In the genomic region with DNA sequence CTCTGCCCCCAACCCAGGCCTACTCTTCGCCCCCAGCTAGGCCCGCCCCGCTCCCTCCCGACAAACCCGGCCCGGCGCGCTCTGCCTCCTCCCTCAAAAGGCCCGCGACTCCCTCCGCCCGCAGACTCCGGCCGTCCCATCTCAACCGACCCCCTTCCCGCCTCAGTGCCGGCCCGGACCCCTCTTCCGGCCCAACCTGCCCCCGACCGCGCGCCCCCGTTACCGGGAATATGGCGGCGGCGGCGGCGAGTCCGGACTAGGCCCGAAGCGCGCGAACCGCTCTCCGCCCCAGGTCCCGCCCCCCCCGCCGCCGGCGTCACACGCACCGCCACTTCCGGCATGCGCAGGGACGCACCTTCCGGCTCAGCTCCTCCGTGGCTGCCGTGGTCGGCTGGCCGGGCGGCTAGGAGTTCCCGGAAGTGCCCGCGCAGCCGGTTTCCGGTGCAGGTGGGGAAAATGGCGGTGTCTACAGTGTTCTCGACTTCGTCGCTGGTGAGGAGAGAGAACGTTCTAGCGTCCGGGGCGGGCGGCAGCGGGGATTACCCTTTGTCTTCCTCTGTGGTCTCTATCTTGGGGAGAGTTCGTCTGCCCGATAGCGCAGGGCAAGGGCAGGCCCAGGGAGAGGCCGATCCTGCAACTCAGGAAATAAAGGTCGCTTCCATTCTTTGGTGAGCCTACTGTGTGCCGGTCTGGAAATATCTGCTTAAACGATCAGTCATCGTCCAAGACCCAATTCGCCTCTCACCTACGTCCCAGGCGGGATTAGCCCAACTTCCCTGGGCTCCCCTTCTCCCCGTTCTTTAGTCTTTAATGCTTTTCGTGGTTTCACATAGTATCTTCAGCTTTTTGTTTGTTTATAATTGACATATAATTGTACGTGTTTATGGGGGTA, we compare ENCODE assay signal across 8 cellular contexts. TPM values are rescaled to one million over a fixed set of nuclear protein-coding genes. Genes with fewer than 3 reads are reported as not detected.
A peak's percentile ranks its signal among the peaks of the same experiment; 100 is the strongest.
DNase-seq lines count a peak whose midpoint lies in the region; ATAC-seq and TF ChIP-seq lines count a peak whose summit lies in the region.

A gene with protein sequence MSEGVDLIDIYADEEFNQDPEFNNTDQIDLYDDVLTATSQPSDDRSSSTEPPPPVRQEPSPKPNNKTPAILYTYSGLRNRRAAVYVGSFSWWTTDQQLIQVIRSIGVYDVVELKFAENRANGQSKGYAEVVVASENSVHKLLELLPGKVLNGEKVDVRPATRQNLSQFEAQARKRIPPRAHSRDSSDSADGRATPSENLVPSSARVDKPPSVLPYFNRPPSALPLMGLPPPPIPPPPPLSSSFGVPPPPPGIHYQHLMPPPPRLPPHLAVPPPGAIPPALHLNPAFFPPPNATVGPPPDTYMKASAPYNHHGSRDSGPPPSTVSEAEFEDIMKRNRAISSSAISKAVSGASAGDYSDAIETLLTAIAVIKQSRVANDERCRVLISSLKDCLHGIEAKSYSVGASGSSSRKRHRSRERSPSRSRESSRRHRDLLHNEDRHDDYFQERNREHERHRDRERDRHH (minus strand): TSS at position 285 of the 892 bp plus-strand sequence. CDS start 740 bp downstream, outside the sequence.
A gene (plus strand): TSS at position 434 of the 892 bp plus-strand sequence. CDS start 23 bp downstream, at position 457.

- TF ChIP-seq POLR2A in esophagus squamous epithelium (IDR thresholded peaks at IDR 0.05), result peak in 2 of 4 donors; percentile 38 to 78

- H3K27ac ChIP-seq in esophagus squamous epithelium, result peak within 1 kb of the TSS; percentile 95 to 99 (median 98)

- TF ChIP-seq CTCF in esophagus squamous epithelium (IDR thresholded peaks at IDR 0.05), result peak in 1 of 6 experiments; percentile 26

- intact Hi-C loops in esophagus squamous epithelium (cut with DNase I), result no loop called here

- ATAC-seq in GM21825 (IDR thresholded peaks at IDR 0.05; ENCODE audit: unreplicated experiment), result peak; percentile 94

- DNase-seq in DMS79 treated with DMSO at 0.1 percent for 48 hours (lab: John Stamatoyannopoulos, UW) (peak; percentile 90), Kasumi-1 (lab: John Stamatoyannopoulos, UW) (peak; percentile 85 to 87), RKO (ENCODE audit: low spot score) (peak; percentile 95), activated T-helper 1 cell treated with Interleukin-2 at 50 U/mL for 16 hours (ENCODE audit: low read depth) (peak; percentile 98), esophagus squamous epithelium (lab: John Stamatoyannopoulos, UW) (peak; percentile 83), myocyte (ENCODE audit: low read depth) (peak; percentile 96)
- peak; percentile 93 to 98 for DNase-seq in stimulated activated CD8-positive, alpha-beta memory T cell treated with anti-CD3 and anti-CD28 coated beads, Interleukin-7, amount 100 ng/mL, for 4 hours (ENCODE audit: low read depth in 2 of 2)

- no peaks in the 10 kb centered on the region for H3K27me3 ChIP-seq in esophagus squamous epithelium

- H3K36me3 ChIP-seq in esophagus squamous epithelium, result peaks cover 7 to 47% (median 21%) of the 10 kb centered on the region in 3 donors

- H3K4me1 ChIP-seq in esophagus squamous epithelium, result peaks cover 5 to 64% (median 21%) of the 10 kb centered on the region in 3 donors

- peak within 1 kb of the TSS; percentile 76 to 99 (median 91) for H3K4me3 ChIP-seq in esophagus squamous epithelium

- no peaks in the 10 kb centered on the region for H3K9me3 ChIP-seq in esophagus squamous epithelium

- 0% methylated on average over 14 to 18 of the region's 82 CpGs for WGBS in esophagus squamous epithelium, 2 donors

RNA-seq across cellular contexts. Expression of the first gene that starts in this region (rescaled TPM):
- total RNA-seq in esophagus squamous epithelium (10 to 100 TPM; 24.4 to 44.1 (median 34.3) TPM), myocyte (40.6 and 41.2 TPM in 2 replicates)
- polyA plus RNA-seq in myocyte (2012), result 54.1 TPM

RNA-seq across cellular contexts. Expression of the second gene that starts in this region (rescaled TPM):
- total RNA-seq in esophagus squamous epithelium (10 to 100 TPM; 26.0 to 62.9 (median 43.7) TPM), myocyte (39.7 TPM in 2 replicates)
- 53.7 TPM for polyA plus RNA-seq in myocyte (2012)

Comparison
In these comparisons a context has a peak if more than half of its experiments do, and no peak if none do; other contexts are left out.
1. Peak in every context shown above with its lines: DNase-seq, ATAC-seq, H3K4me3 ChIP-seq and H3K27ac ChIP-seq.